Comparison of ENCODE assay signal across 9 cellular contexts in genomic region chr11:74749965-74750296, GRCh38. TPM values are rescaled to one million over a fixed set of nuclear protein-coding genes. Genes with fewer than 3 reads are reported as not detected.
DNase-seq lines count a peak whose midpoint lies in the region; ATAC-seq, FAIRE-seq and TF ChIP-seq lines count a peak whose summit lies in the region.
"Had no signal": no experiment of that assay in that cellular context is flagged by ENCODE, and none has a peak within 500 bp of the region (broad histone marks: within the 10 kb centered on the region; RNA-seq: fewer than 3 reads in every experiment).

No MANE protein-coding gene starts in this region.

- no peaks in the 10 kb centered on the region for H3K27me3 ChIP-seq in suprapubic skin

- H3K4me3 Mint-ChIP-seq in activated CD4-positive, alpha-beta T cell treated with anti-CD3 and anti-CD28 coated beads, Interleukin-2, amount 10 ng/mL, durations not matched to agents 24 days and 14 days: peak overlapping the region; percentile 98

- peak; percentile 59 for DNase-seq in activated CD4-positive, alpha-beta T cell treated with anti-CD3 and anti-CD28 coated beads, Interleukin-2, amount 10 ng/mL, durations not matched to agents 24 days and 14 days
- DNase-seq in activated CD4-positive, alpha-beta T cell treated with anti-CD3 and anti-CD28 coated beads, Interleukin-2, amount 50 U/mL, for 1 hour: no peak
- DNase-seq in activated naive CD4-positive, alpha-beta T cell treated with anti-CD3 and anti-CD28 coated beads, Interleukin-2, amount 50 U/mL, for 72 hours (ENCODE audit: low spot score in 2 of 2): no peak
- no peak for DNase-seq in kidney
- no peak for DNase-seq in suprapubic skin (ENCODE audit: low spot score in 2 of 2)
- DNase-seq in GM03348 (ENCODE audit: low spot score): no peak

- H3K36me3 ChIP-seq in kidney (ENCODE audit: control insufficient read depth in 1 of 2, insufficient read depth in 2 of 2, low read length in 2 of 2) (no peaks in the 10 kb centered on the region), suprapubic skin (no peaks in the 10 kb centered on the region)

- no peak for ATAC-seq in activated naive CD4-positive, alpha-beta T cell treated with anti-CD3 and anti-CD28 coated beads, Interleukin-2, amount 50 U/mL, for 72 hours
- ATAC-seq in GM18870 (IDR thresholded peaks at IDR 0.05; ENCODE audit: unreplicated experiment): no peak
- ATAC-seq in HG03280 (IDR thresholded peaks at IDR 0.05; ENCODE audit: unreplicated experiment): no peak

- H3K9me3 Mint-ChIP-seq in activated CD4-positive, alpha-beta T cell treated with anti-CD3 and anti-CD28 coated beads, Interleukin-2, amount 10 ng/mL, durations not matched to agents 24 days and 14 days: no peaks in the 10 kb centered on the region
- no peaks in the 10 kb centered on the region for H3K9me3 Mint-ChIP-seq in activated naive CD4-positive, alpha-beta T cell treated with anti-CD3 and anti-CD28 coated beads, Interleukin-2, amount 50 U/mL, for 72 hours

- TF ChIP-seq EP300 in suprapubic skin (IDR thresholded peaks at IDR 0.05): no peak

- peak overlapping the region; percentile 61 to 64 for H3K4me3 ChIP-seq in kidney (ENCODE audit: low read length in 2 of 2)
- H3K4me3 ChIP-seq in suprapubic skin: peak overlapping the region; percentile 66

- peak overlapping the region; percentile 89 for H3K27ac Mint-ChIP-seq in activated CD4-positive, alpha-beta T cell treated with anti-CD3 and anti-CD28 coated beads, Interleukin-2, amount 10 ng/mL, durations not matched to agents 24 days and 14 days
- peak overlapping the region; percentile 86 to 96 for H3K27ac Mint-ChIP-seq in activated naive CD4-positive, alpha-beta T cell treated with anti-CD3 and anti-CD28 coated beads, Interleukin-2, amount 50 U/mL, for 72 hours

- TF ChIP-seq CTCF in kidney (IDR thresholded peaks at IDR 0.05; ENCODE audit: borderline replicate concordance, extremely low read depth, insufficient read depth): no peak
- no peak for TF ChIP-seq CTCF in suprapubic skin (IDR thresholded peaks at IDR 0.05)

- peaks cover 15% of the 10 kb centered on the region for H3K36me3 Mint-ChIP-seq in activated CD4-positive, alpha-beta T cell treated with anti-CD3 and anti-CD28 coated beads, Interleukin-2, amount 10 ng/mL, durations not matched to agents 24 days and 14 days (ENCODE audit: low read depth)
- peaks cover 7 to 8% of the 10 kb centered on the region in 2 donors for H3K36me3 Mint-ChIP-seq in activated naive CD4-positive, alpha-beta T cell treated with anti-CD3 and anti-CD28 coated beads, Interleukin-2, amount 50 U/mL, for 72 hours

- FAIRE-seq in kidney (lab: Jason Lieb, UNC): no peak

- 7% methylated on average over 2 of the region's 2 CpGs for WGBS in suprapubic skin

- H3K9me3 ChIP-seq in kidney (ENCODE audit: control insufficient read depth in 1 of 2, low read length in 2 of 2) (no peaks in the 10 kb centered on the region), suprapubic skin (no peaks in the 10 kb centered on the region)

- intact Hi-C loops in activated CD4-positive, alpha-beta T cell treated with anti-CD3 and anti-CD28 coated beads, Interleukin-2, amount 10 ng/mL, durations not matched to agents 24 days and 14 days (cut with micrococcal nuclease): loop anchor here (1.0 to 2.0 kb wide), 2 partner anchors 158 to 199 kb away; partner anchors contain the start of genes POLD3, SPCS2 and XRRA1
- intact Hi-C loops in kidney (cut with DNase I): no loop called here

- TF ChIP-seq POLR2A in suprapubic skin (IDR thresholded peaks at IDR 0.05): no peak

- peak overlapping the region; percentile 13 to 36 for H3K9ac ChIP-seq in kidney (ENCODE audit: low read length in 2 of 2)

- H3K4me1 Mint-ChIP-seq in activated CD4-positive, alpha-beta T cell treated with anti-CD3 and anti-CD28 coated beads, Interleukin-2, amount 10 ng/mL, durations not matched to agents 24 days and 14 days: peaks cover 28% of the 10 kb centered on the region

- H3K4me1 ChIP-seq in kidney (ENCODE audit: control insufficient read depth in 1 of 2, insufficient read depth in 1 of 2, low read depth in 1 of 2, low read length in 2 of 2): peaks cover 7 to 8% of the 10 kb centered on the region in 2 donors
- H3K4me1 ChIP-seq in suprapubic skin: peaks cover 32% of the 10 kb centered on the region

- H3K27ac ChIP-seq in kidney (ENCODE audit: low read depth in 2 of 2, low read length in 2 of 2) (peak overlapping the region in 1 of 2 donors; percentile 64), suprapubic skin (no peak overlapping the region)

- H3K27me3 Mint-ChIP-seq in activated CD4-positive, alpha-beta T cell treated with anti-CD3 and anti-CD28 coated beads, Interleukin-2, amount 10 ng/mL, durations not matched to agents 24 days and 14 days: no peaks in the 10 kb centered on the region

RNA-seq across cellular contexts. Expression of gene RNF169, which starts 1.3 kb away (rescaled TPM):
- 15.2 TPM in 2 replicates for total RNA-seq in activated CD4-positive, alpha-beta T cell treated with anti-CD3 and anti-CD28 coated beads, Interleukin-2, amount 10 ng/mL, durations not matched to agents 24 days and 14 days
- total RNA-seq in activated naive CD4-positive, alpha-beta T cell treated with anti-CD3 and anti-CD28 coated beads, Interleukin-2, amount 50 U/mL, for 72 hours: 10 to 100 TPM; 14.2 to 15.5 TPM
- total RNA-seq in kidney (19.6 TPM), suprapubic skin (10 to 100 TPM; 18.8 to 26.4 (median 21.2) TPM)
- 3.1 TPM for polyA plus RNA-seq in kidney (ENCODE audit: insufficient read depth, low read depth, low replicate concordance)

RNA-seq across cellular contexts. Expression of gene CHRDL2, which starts 18.7 kb away (rescaled TPM):
- not detected in 2 replicates for total RNA-seq in activated CD4-positive, alpha-beta T cell treated with anti-CD3 and anti-CD28 coated beads, Interleukin-2, amount 10 ng/mL, durations not matched to agents 24 days and 14 days
- total RNA-seq in activated naive CD4-positive, alpha-beta T cell treated with anti-CD3 and anti-CD28 coated beads, Interleukin-2, amount 50 U/mL, for 72 hours: not detected
- total RNA-seq in kidney (2.0 TPM), suprapubic skin (not detected)
- polyA plus RNA-seq in kidney (ENCODE audit: insufficient read depth, low read depth, low replicate concordance): 3.9 TPM
- total RNA-seq: myocyte had no signal
